ENCODE assay signal across 28 cellular contexts in the genomic region with DNA sequence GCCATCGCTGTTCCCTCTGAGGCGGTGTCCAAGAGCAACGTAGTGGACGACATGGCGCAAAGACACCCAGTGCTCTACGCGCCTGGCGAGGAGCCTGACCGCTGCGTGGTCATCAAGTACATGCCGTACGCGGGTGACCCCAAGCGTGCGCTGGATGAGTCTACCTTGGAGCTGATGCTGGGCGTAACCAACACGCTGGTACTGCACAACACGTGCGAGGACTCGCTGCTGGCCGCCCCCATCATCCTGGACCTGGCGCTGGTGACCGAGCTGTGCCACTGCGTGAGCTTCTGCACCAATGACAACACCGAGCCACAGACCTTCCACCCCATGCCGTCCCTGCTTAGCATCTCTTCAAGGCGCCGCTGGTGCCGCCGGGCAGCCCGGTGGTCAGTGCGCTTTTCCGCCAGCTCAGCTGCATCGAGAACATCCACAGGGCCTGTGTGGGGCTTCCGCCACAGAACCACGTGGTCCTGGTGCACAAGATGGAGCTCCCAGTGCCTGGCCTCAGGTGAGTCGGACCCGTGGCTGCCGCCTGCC.
"Had no signal": no experiment of that assay in that cellular context is flagged by ENCODE, and none has a peak within 500 bp of the region (broad histone marks: within the 10 kb centered on the region; RNA-seq: fewer than 3 reads in every experiment).

No MANE protein-coding gene starts in this region.

- H3K36me3 ChIP-seq: esophagus muscularis mucosa, gastroesophageal sphincter, heart left ventricle, left lung, neural progenitor cell, prostate gland, right atrium auricular region, thoracic aorta, tibial nerve, vagina had no signal

- H3K79me2 ChIP-seq: hepatocyte had no signal

- H3K4me3 ChIP-seq: coronary artery, esophagus muscularis mucosa, gastroesophageal sphincter, heart left ventricle, hepatocyte, left lung, mucosa of descending colon, neural progenitor cell, prostate gland, right atrium auricular region, smooth muscle cell, thoracic aorta, tibial nerve, vagina had no signal

- H3K4me1 ChIP-seq: esophagus muscularis mucosa, foreskin keratinocyte, gastroesophageal sphincter, heart left ventricle, left lung, neural progenitor cell, prostate gland, right atrium auricular region, tibial nerve, vagina had no signal

- H2AFZ ChIP-seq: hepatocyte, neural progenitor cell had no signal

- H3K4me2 ChIP-seq: hepatocyte, neural progenitor cell, smooth muscle cell had no signal

- FAIRE-seq: endothelial cell of umbilical vein had no signal

- H3K9ac ChIP-seq: neural progenitor cell had no signal

- H3K27me3 ChIP-seq: esophagus muscularis mucosa, foreskin keratinocyte, gastroesophageal sphincter, hepatocyte, left lung, neural progenitor cell, right atrium auricular region, tibial nerve, vagina had no signal

- ATAC-seq: foreskin keratinocyte; gastroesophageal sphincter; left cardiac atrium; left lung; mucosa of descending colon; sciatic nerve; stimulated activated memory B cell treated with anti-CD40 and anti-IgM and Interleukin-4, amounts not matched to agents 10 μg/mL and 1 μg/mL and 100 μg/mL, for 72 hours; stimulated activated naive CD8-positive, alpha-beta T cell treated with anti-CD3 and anti-CD28 coated beads, Interleukin-15, Interleukin-2, amounts not matched to agents 100 U/mL and 50 U/mL, for 24 hours had no signal

- DNase-seq: dermis blood vessel endothelial cell; effector memory CD4-positive, alpha-beta T cell; foreskin keratinocyte; left cardiac atrium; mesenchymal stem cell; mucosa of descending colon; naive B cell; nucleus accumbens; stimulated activated CD4-positive, alpha-beta T cell treated with anti-CD3 and anti-CD28 coated beads, Interleukin-2, amount 100 ng/mL, for 24 hours; stimulated activated CD4-positive, alpha-beta T cell treated with anti-CD3 and anti-CD28 coated beads, Interleukin-4, amount 100 ng/mL, for 24 hours; stimulated activated naive CD8-positive, alpha-beta T cell treated with anti-CD3 and anti-CD28 coated beads, Interleukin-15, Interleukin-2, amounts not matched to agents 100 U/mL and 50 U/mL, for 24 hours; substantia nigra had no signal

- H3K9me3 ChIP-seq: esophagus muscularis mucosa, gastroesophageal sphincter, mucosa of descending colon, prostate gland, right atrium auricular region, thoracic aorta, vagina had no signal

- H3K27ac ChIP-seq: coronary artery, esophagus muscularis mucosa, foreskin keratinocyte, gastroesophageal sphincter, heart left ventricle, hepatocyte, left lung, neural progenitor cell, prostate gland, right atrium auricular region, thoracic aorta, tibial nerve, vagina had no signal
